ENCODE assay signal across 8 cellular contexts in the genomic region with DNA sequence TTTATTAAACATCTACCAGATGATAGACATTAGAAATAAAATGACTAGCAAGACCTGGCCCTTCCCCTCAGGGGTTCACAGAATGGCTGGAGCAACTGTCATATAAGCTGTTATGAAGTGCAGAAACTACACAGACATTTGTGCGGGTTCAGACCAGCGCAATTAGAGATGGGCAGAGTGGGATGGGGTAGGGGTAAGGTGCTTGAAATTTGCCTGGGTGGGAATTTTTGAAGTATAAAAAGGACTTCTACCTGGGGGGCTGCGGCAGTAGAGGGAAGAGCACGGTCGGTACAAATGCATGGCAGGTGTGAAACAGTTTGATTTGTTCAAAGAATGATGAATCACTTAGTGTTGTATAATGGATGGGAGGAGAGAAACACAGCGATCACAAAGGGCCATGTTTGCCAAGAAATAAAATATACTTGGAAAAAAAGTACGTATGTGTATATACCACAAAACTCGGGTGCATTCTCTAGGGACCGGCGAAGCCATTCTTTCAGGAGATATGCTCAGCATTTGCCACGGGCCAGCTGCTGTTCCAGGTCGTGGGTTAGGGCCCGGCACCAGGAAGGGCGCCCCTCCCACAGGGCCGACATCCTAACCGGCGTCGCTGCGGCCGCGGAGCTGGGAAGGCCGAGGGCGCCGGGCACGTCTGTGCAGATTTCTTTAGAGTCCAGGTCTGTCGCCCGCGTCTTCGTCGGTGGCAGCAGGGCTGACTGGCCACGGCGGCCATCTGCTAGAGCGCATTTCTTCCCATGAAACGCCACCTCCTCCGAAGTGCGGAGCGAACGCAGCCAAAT. TPM values are rescaled to one million over a fixed set of nuclear protein-coding genes. Genes with fewer than 3 reads are reported as not detected.
DNase-seq lines count a peak whose midpoint lies in the region; ATAC-seq and TF ChIP-seq lines count a peak whose summit lies in the region.

No MANE protein-coding gene starts in this region.

- no peaks in the 10 kb centered on the region for H3K27me3 ChIP-seq in BLaER1
- no peaks in the 10 kb centered on the region for H3K27me3 ChIP-seq in skeletal muscle tissue (ENCODE audit: control insufficient read depth in 3 of 3, insufficient read depth in 3 of 3, low read length in 3 of 3)

- in situ Hi-C loops in astrocyte of the spinal cord (cut with HindIII; ENCODE audit: low sequenced_read_pairs) = no loop called here

- H3K9ac ChIP-seq in BLaER1 (peak overlapping the region; percentile 97), skeletal muscle tissue (ENCODE audit: low read depth in 1 of 3, low read length in 3 of 3) (peak overlapping the region; percentile 93 to 94 (median 93))

- H3K36me3 ChIP-seq in BLaER1 = peaks cover 25% of the 10 kb centered on the region
- H3K36me3 ChIP-seq in skeletal muscle tissue (ENCODE audit: control insufficient read depth in 3 of 3, insufficient read depth in 3 of 3, low read length in 3 of 3) = peaks cover 10 to 29% (median 24%) of the 10 kb centered on the region in 3 donors

- H3K4me3 ChIP-seq in BLaER1 (peak overlapping the region; percentile 82), astrocyte of the spinal cord (ENCODE audit: low read depth, low read length) (peak overlapping the region; percentile 94), iPS-18c (ENCODE audit: insufficient read depth, low read depth, low read length) (peak overlapping the region; percentile 99), skeletal muscle tissue (ENCODE audit: low read length in 3 of 3) (peak overlapping the region; percentile 83 to 99 (median 96))

- H3K4me1 ChIP-seq in BLaER1 = peaks cover 47% of the 10 kb centered on the region
- peaks cover 17 to 25% (median 20%) of the 10 kb centered on the region in 3 donors for H3K4me1 ChIP-seq in skeletal muscle tissue (ENCODE audit: control insufficient read depth in 3 of 3, insufficient read depth in 3 of 3, low read length in 3 of 3)

- DNase-seq in NCI-H774 (lab: John Stamatoyannopoulos, UW) (peak; percentile 53), astrocyte of the spinal cord (ENCODE audit: low read depth, low spot score) (no peak), OCI-M2 (lab: John Stamatoyannopoulos, UW; ENCODE audit: unreplicated experiment) (no peak)

- no peak for TF ChIP-seq CTCF in astrocyte of the spinal cord (IDR thresholded peaks at IDR 0.05; ENCODE audit: low read depth, low read length)

- H3K27ac ChIP-seq in BLaER1 = peak overlapping the region; percentile 98
- H3K27ac ChIP-seq in skeletal muscle tissue (ENCODE audit: low read depth, low read length) = peak overlapping the region; percentile 89

- ATAC-seq in GM18873 (IDR thresholded peaks at IDR 0.05; ENCODE audit: low FRiP score, unreplicated experiment) (peak; percentile 7), HG03135 (IDR thresholded peaks at IDR 0.05; ENCODE audit: unreplicated experiment) (peak; percentile 21)

- no peaks in the 10 kb centered on the region for H3K9me3 ChIP-seq in BLaER1
- H3K9me3 ChIP-seq in iPS-18c (ENCODE audit: control insufficient read depth, insufficient read depth, low read length) = peaks cover 3% of the 10 kb centered on the region
- no peaks in the 10 kb centered on the region for H3K9me3 ChIP-seq in skeletal muscle tissue (ENCODE audit: control insufficient read depth in 3 of 3, low read length in 3 of 3)

- H3K4me2 ChIP-seq in BLaER1 = peak overlapping the region; percentile 92

- H4K20me1 ChIP-seq in BLaER1 = peaks cover 38% of the 10 kb centered on the region

RNA-seq across cellular contexts. Expression of a gene that starts 0.8 kb away (rescaled TPM):
- total RNA-seq in skeletal muscle tissue = 29.2 TPM

RNA-seq across cellular contexts. Expression of a gene that starts 39.9 kb away (rescaled TPM):
- total RNA-seq in skeletal muscle tissue = 10.4 TPM
